In the genomic region with DNA sequence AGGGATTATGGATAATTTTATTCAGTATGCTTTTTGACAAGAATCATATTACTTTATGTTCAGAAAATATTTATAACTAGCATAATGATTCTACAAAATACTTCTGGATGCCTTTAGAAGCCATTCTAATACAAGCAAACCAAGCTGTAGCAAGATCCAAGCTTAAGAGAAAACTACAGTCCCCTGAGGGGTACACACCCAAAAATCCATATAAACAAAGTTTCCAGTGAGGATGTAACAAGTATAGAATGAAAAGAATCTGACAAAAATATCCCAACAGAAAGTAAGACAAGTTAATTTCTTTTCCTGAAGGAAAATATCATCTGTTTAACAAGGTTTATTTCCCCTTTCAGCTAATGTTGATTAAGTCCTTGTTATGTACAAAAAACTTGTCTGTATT, we compare ENCODE assay signal across 28 cellular contexts.
"Had no signal": no experiment of that assay in that cellular context is flagged by ENCODE, and none has a peak within 500 bp of the region (broad histone marks: within the 10 kb centered on the region; RNA-seq: fewer than 3 reads in every experiment).

No MANE protein-coding gene starts in this region.

- H3K27me3 ChIP-seq: breast epithelium, esophagus squamous epithelium, left lung, neural progenitor cell, ovary, right atrium auricular region, thyroid gland had no signal

- H3K4me2 ChIP-seq: neural progenitor cell had no signal

- H3K36me3 ChIP-seq: breast epithelium, esophagus squamous epithelium, left lung, neural progenitor cell, ovary, right atrium auricular region, thyroid gland had no signal

- DNase-seq: activated B cell treated with CpG ODN at 0.5 μM for 24 hours; activated CD4-positive, alpha-beta T cell treated with anti-CD3 and anti-CD28 coated beads for 36 hours; activated CD4-positive, alpha-beta T cell treated with anti-CD3 and anti-CD28 coated beads, Interleukin-2, amount 50 U/mL, for 4 hours; activated CD8-positive, alpha-beta memory T cell treated with anti-CD3 and anti-CD28 coated beads for 24 hours; activated CD8-positive, alpha-beta memory T cell treated with anti-CD3 and anti-CD28 coated beads, Interleukin-2, amount 50 U/mL, for 48 hours; activated effector memory CD4-positive, alpha-beta T cell treated with anti-CD3 and anti-CD28 coated beads, Interleukin-2, amount 50 U/mL, for 16 hours; endodermal cell; esophagus squamous epithelium; foreskin melanocyte; hippocampal formation; kidney glomerular epithelial cell; left lung; naive thymus-derived CD4-positive, alpha-beta T cell; ovary; psoas muscle; stimulated activated CD4-positive, alpha-beta T cell treated with anti-CD3 and anti-CD28 coated beads, Interleukin-1b, Interleukin-23, amount 100 ng/mL, for 48 hours; substantia nigra; SW 1271; T-helper 17 cell; thyroid gland had no signal

- H3K4me1 ChIP-seq: breast epithelium, neural progenitor cell had no signal

- H3K4me1 Mint-ChIP-seq: activated B cell treated with CpG ODN at 0.5 μM for 24 hours had no signal

- H3K27ac ChIP-seq: breast epithelium, coronary artery, esophagus squamous epithelium, neural progenitor cell, psoas muscle, right atrium auricular region, thyroid gland had no signal

- H3K9me3 ChIP-seq: breast epithelium, esophagus squamous epithelium, left lung, ovary, psoas muscle, right atrium auricular region, thyroid gland had no signal

- ATAC-seq: activated CD4-positive, alpha-beta T cell treated with anti-CD3 and anti-CD28 coated beads for 36 hours; naive thymus-derived CD4-positive, alpha-beta T cell; psoas muscle; T-helper 17 cell had no signal

- H3K9me3 Mint-ChIP-seq: activated B cell treated with CpG ODN at 0.5 μM for 24 hours; activated naive CD4-positive, alpha-beta T cell treated with anti-CD3 and anti-CD28 coated beads, Interleukin-2, amount 50 U/mL, for 24 hours; endodermal cell; naive thymus-derived CD4-positive, alpha-beta T cell; stimulated activated naive CD8-positive, alpha-beta T cell treated with anti-CD3 and anti-CD28 coated beads, Interleukin-15, Interleukin-2, amounts not matched to agents 100 ng/mL and 50 ng/mL, for 24 hours had no signal

- H2AFZ ChIP-seq: neural progenitor cell had no signal

- H3K36me3 Mint-ChIP-seq: neural progenitor cell had no signal

- H3K9ac ChIP-seq: neural progenitor cell had no signal

- H3K27me3 Mint-ChIP-seq: activated CD4-positive, alpha-beta T cell treated with anti-CD3 and anti-CD28 coated beads for 36 hours; activated naive CD4-positive, alpha-beta T cell treated with anti-CD3 and anti-CD28 coated beads, Interleukin-2, amount 50 U/mL, for 24 hours; naive thymus-derived CD4-positive, alpha-beta T cell; stimulated activated naive CD8-positive, alpha-beta T cell treated with anti-CD3 and anti-CD28 coated beads, Interleukin-15, Interleukin-2, amounts not matched to agents 100 ng/mL and 50 ng/mL, for 24 hours; T-helper 17 cell had no signal

- H3K4me3 ChIP-seq: breast epithelium, coronary artery, esophagus squamous epithelium, left lung, lung, neural progenitor cell, ovary, psoas muscle, right atrium auricular region, thyroid gland had no signal

- H3K27ac Mint-ChIP-seq: activated B cell treated with CpG ODN at 0.5 μM for 24 hours; activated CD4-positive, alpha-beta T cell treated with anti-CD3 and anti-CD28 coated beads for 36 hours; activated naive CD4-positive, alpha-beta T cell treated with anti-CD3 and anti-CD28 coated beads, Interleukin-2, amount 50 U/mL, for 24 hours; endodermal cell; neural progenitor cell; stimulated activated naive CD8-positive, alpha-beta T cell treated with anti-CD3 and anti-CD28 coated beads, Interleukin-15, Interleukin-2, amounts not matched to agents 100 ng/mL and 50 ng/mL, for 24 hours; T-helper 17 cell had no signal

- FAIRE-seq: astrocyte had no signal

- H3K4me3 Mint-ChIP-seq: activated B cell treated with CpG ODN at 0.5 μM for 24 hours; activated CD4-positive, alpha-beta T cell treated with anti-CD3 and anti-CD28 coated beads for 36 hours; activated naive CD4-positive, alpha-beta T cell treated with anti-CD3 and anti-CD28 coated beads, Interleukin-2, amount 50 U/mL, for 24 hours; endodermal cell; neural progenitor cell; stimulated activated naive CD8-positive, alpha-beta T cell treated with anti-CD3 and anti-CD28 coated beads, Interleukin-15, Interleukin-2, amounts not matched to agents 100 ng/mL and 50 ng/mL, for 24 hours; T-helper 17 cell had no signal
